ENCODE assay signal across 9 cellular contexts in the genomic region with DNA sequence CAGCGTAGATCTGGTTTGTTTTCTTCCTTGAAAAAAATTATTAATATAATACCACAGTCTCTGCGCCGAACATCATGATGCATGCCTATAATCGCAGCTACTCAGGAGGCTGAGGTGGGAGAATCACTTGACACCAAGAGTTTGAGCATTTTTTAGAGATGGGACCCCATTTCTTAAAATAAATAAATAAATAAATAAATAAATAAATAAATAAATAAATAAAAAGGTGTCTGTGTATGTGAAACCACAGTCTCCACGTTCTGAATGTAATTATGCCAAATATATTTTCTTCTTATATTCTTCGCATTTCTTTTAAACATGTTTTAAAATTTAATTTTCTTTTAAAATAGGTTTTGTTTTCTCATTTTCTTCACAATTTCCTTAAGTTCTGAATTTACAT. TPM values are rescaled to one million over a fixed set of nuclear protein-coding genes. Genes with fewer than 3 reads are reported as not detected.
"Had no signal": no experiment of that assay in that cellular context is flagged by ENCODE, and none has a peak within 500 bp of the region (broad histone marks: within the 10 kb centered on the region; RNA-seq: fewer than 3 reads in every experiment).

No MANE protein-coding gene starts in this region.

RNA-seq across cellular contexts. Expression of gene CDRT15, which starts 54.6 kb away (rescaled TPM):
- total RNA-seq: OCI-LY7, PC-3, PC-9, Peyer's patch, Right ventricle myocardium inferior, Right ventricle myocardium superior, SJSA1, SK-MEL-5, T-cell had no signal
